27 cellular contexts compared by ENCODE assay signal in the genomic region with DNA sequence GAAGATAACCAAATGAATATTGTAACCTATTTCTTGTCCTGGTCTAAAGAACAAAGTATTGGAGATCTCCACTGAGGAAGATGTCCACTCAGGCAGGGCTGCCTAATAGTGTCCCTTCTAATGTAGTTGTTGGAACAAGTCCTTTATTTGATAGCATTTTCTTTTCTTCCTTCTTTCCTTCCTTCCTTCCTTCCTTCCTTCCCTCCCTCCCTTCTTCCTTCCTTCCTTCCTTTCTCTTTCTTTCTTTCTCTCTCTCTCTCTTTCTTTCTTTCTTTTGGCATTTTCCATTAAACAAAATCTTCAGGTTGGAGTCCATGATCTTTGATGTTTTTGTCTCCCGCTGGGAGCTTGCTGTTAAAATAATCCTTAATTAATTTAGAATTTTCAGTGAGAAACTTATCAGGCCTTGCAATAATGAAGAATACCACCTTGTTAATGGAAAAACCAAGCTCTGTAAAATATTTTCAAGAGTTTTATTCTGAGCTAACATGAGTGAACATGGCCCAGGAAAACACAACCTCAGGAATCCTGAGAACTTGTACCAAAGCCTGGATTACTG.
"Had no signal": no experiment of that assay in that cellular context is flagged by ENCODE, and none has a peak within 500 bp of the region (broad histone marks: within the 10 kb centered on the region; RNA-seq: fewer than 3 reads in every experiment).

No MANE protein-coding gene starts in this region.

- FAIRE-seq: islet of Langerhans had no signal

- H3K9me3 ChIP-seq: esophagus squamous epithelium, heart right ventricle, left lung, mucosa of descending colon, prostate gland, right atrium auricular region, sigmoid colon, stomach, thyroid gland, vagina had no signal

- H3K36me3 ChIP-seq: esophagus squamous epithelium, heart right ventricle, left lung, prostate gland, right atrium auricular region, sigmoid colon, stomach, thyroid gland, vagina had no signal

- DNase-seq: dermis blood vessel endothelial cell; effector memory CD4-positive, alpha-beta T cell; erythroblast; esophagus squamous epithelium; foreskin melanocyte; glutamatergic neuron; heart right ventricle; hippocampal formation; left cardiac atrium; left lung; mesenchymal stem cell; mucosa of descending colon; naive B cell; nucleus accumbens; sigmoid colon; stimulated activated CD4-positive, alpha-beta T cell treated with anti-CD3 and anti-CD28 coated beads, Interleukin-2, amount 100 ng/mL, for 24 hours; stimulated activated CD4-positive, alpha-beta T cell treated with anti-CD3 and anti-CD28 coated beads, Interleukin-4, amount 100 ng/mL, for 24 hours; stimulated activated naive CD4-positive, alpha-beta T cell treated with Interleukin-2 at 50 U/mL for 16 hours; stomach; thyroid gland had no signal

- H3K4me3 Mint-ChIP-seq: mesothelial cell of epicardium; natural killer cell treated with Interleukin-12 subunit alpha and Interleukin-12 subunit beta and Interleukin-15 and Interleukin-18, amount 100 ng/mL, for 72 hours; stimulated activated effector memory CD8-positive, alpha-beta T cell treated with anti-CD3 and anti-CD28 coated beads, Interleukin-12 subunit alpha, Interleukin-12 subunit beta, amount 100 ng/mL, for 72 hours had no signal

- H3K27ac ChIP-seq: esophagus squamous epithelium, heart right ventricle, left lung, prostate gland, right atrium auricular region, sigmoid colon, stomach, thyroid gland, vagina had no signal

- H3K27me3 ChIP-seq: esophagus squamous epithelium, heart right ventricle, left lung, right atrium auricular region, sigmoid colon, stomach, thyroid gland, vagina had no signal

- H3K36me3 Mint-ChIP-seq: mesothelial cell of epicardium; naive B cell; natural killer cell treated with Interleukin-12 subunit alpha and Interleukin-12 subunit beta and Interleukin-15 and Interleukin-18, amount 100 ng/mL, for 72 hours; stimulated activated effector memory CD8-positive, alpha-beta T cell treated with anti-CD3 and anti-CD28 coated beads, Interleukin-12 subunit alpha, Interleukin-12 subunit beta, amount 100 ng/mL, for 72 hours had no signal

- ATAC-seq: heart right ventricle; left cardiac atrium; left lung; mucosa of descending colon; natural killer cell treated with Interleukin-12 subunit alpha and Interleukin-12 subunit beta and Interleukin-15 and Interleukin-18, amount 100 ng/mL, for 72 hours; stimulated activated effector memory CD8-positive, alpha-beta T cell treated with anti-CD3 and anti-CD28 coated beads, Interleukin-12 subunit alpha, Interleukin-12 subunit beta, amount 100 ng/mL, for 72 hours had no signal

- H3K27ac Mint-ChIP-seq: naive B cell; stimulated activated effector memory CD8-positive, alpha-beta T cell treated with anti-CD3 and anti-CD28 coated beads, Interleukin-12 subunit alpha, Interleukin-12 subunit beta, amount 100 ng/mL, for 72 hours had no signal

- H3K4me3 ChIP-seq: esophagus squamous epithelium, heart right ventricle, left lung, mucosa of descending colon, prostate gland, right atrium auricular region, sigmoid colon, stomach, thyroid gland, vagina had no signal

- H3K4me1 Mint-ChIP-seq: naive B cell; stimulated activated effector memory CD8-positive, alpha-beta T cell treated with anti-CD3 and anti-CD28 coated beads, Interleukin-12 subunit alpha, Interleukin-12 subunit beta, amount 100 ng/mL, for 72 hours had no signal

- H3K9me3 Mint-ChIP-seq: mesothelial cell of epicardium; natural killer cell treated with Interleukin-12 subunit alpha and Interleukin-12 subunit beta and Interleukin-15 and Interleukin-18, amount 100 ng/mL, for 72 hours; stimulated activated effector memory CD8-positive, alpha-beta T cell treated with anti-CD3 and anti-CD28 coated beads, Interleukin-12 subunit alpha, Interleukin-12 subunit beta, amount 100 ng/mL, for 72 hours had no signal

- H3K4me1 ChIP-seq: esophagus squamous epithelium, heart right ventricle, left lung, prostate gland, right atrium auricular region, sigmoid colon, stomach, thyroid gland, vagina had no signal
